In genomic region chr5:133112026-133112660, GRCh38 we compare ENCODE assay signal across 12 cellular contexts.
A peak's percentile ranks its signal among the peaks of the same experiment; 100 is the strongest.
DNase-seq lines count a peak whose midpoint lies in the region; ATAC-seq, FAIRE-seq and TF ChIP-seq lines count a peak whose summit lies in the region.
"Had no signal": no experiment of that assay in that cellular context is flagged by ENCODE, and none has a peak within 500 bp of the region (broad histone marks: within the 10 kb centered on the region; RNA-seq: fewer than 3 reads in every experiment).

No MANE protein-coding gene starts in this region.

- no peak overlapping the region for H3K4me3 Mint-ChIP-seq in stimulated activated memory B cell treated with anti-CD40 and anti-IgM and Interleukin-4, amounts not matched to agents 10 μg/mL and 1 μg/mL and 100 μg/mL, for 72 hours
- H3K4me3 Mint-ChIP-seq in natural killer cell treated with Interleukin-12 subunit alpha and Interleukin-12 subunit beta and Interleukin-15 and Interleukin-18, amount 100 ng/mL, for 72 hours = no peak overlapping the region
- H3K4me3 Mint-ChIP-seq: B cell, GM23338 had no signal

- H3K9me3 Mint-ChIP-seq in stimulated activated memory B cell treated with anti-CD40 and anti-IgM and Interleukin-4, amounts not matched to agents 10 μg/mL and 1 μg/mL and 100 μg/mL, for 72 hours = no peaks in the 10 kb centered on the region
- H3K9me3 Mint-ChIP-seq in natural killer cell treated with Interleukin-12 subunit alpha and Interleukin-12 subunit beta and Interleukin-15 and Interleukin-18, amount 100 ng/mL, for 72 hours = no peaks in the 10 kb centered on the region
- H3K9me3 Mint-ChIP-seq: CD4-positive, alpha-beta memory T cell had no signal

- H3K4me3 ChIP-seq in bronchial epithelial cell (ENCODE audit: low read depth, low read length) = no peak overlapping the region
- H3K4me3 ChIP-seq: GM23338, HAP-1 had no signal

- no peak for ATAC-seq in stimulated activated memory B cell treated with anti-CD40 and anti-IgM and Interleukin-4, amounts not matched to agents 10 μg/mL and 1 μg/mL and 100 μg/mL, for 72 hours
- ATAC-seq in natural killer cell treated with Interleukin-12 subunit alpha and Interleukin-12 subunit beta and Interleukin-15 and Interleukin-18, amount 100 ng/mL, for 72 hours = no peak

- H3K36me3 Mint-ChIP-seq in stimulated activated memory B cell treated with anti-CD40 and anti-IgM and Interleukin-4, amounts not matched to agents 10 μg/mL and 1 μg/mL and 100 μg/mL, for 72 hours = peaks cover 4% of the 10 kb centered on the region
- H3K36me3 Mint-ChIP-seq in natural killer cell treated with Interleukin-12 subunit alpha and Interleukin-12 subunit beta and Interleukin-15 and Interleukin-18, amount 100 ng/mL, for 72 hours = no peaks in the 10 kb centered on the region
- H3K36me3 Mint-ChIP-seq: CD4-positive, alpha-beta memory T cell; IgD-negative memory B cell had no signal

- no peaks in the 10 kb centered on the region for H3K27me3 Mint-ChIP-seq in stimulated activated memory B cell treated with anti-CD40 and anti-IgM and Interleukin-4, amounts not matched to agents 10 μg/mL and 1 μg/mL and 100 μg/mL, for 72 hours
- peaks cover 0 to 4% of the 10 kb centered on the region in 2 donors for H3K27me3 Mint-ChIP-seq in natural killer cell treated with Interleukin-12 subunit alpha and Interleukin-12 subunit beta and Interleukin-15 and Interleukin-18, amount 100 ng/mL, for 72 hours
- H3K27me3 Mint-ChIP-seq: B cell; CD4-positive, alpha-beta memory T cell; IgD-negative memory B cell had no signal

- H3K36me3 ChIP-seq in bronchial epithelial cell (ENCODE audit: control insufficient read depth, insufficient read depth, low read length) = no peaks in the 10 kb centered on the region
- H3K36me3 ChIP-seq: HAP-1 had no signal

- H3K4me1 Mint-ChIP-seq in stimulated activated memory B cell treated with anti-CD40 and anti-IgM and Interleukin-4, amounts not matched to agents 10 μg/mL and 1 μg/mL and 100 μg/mL, for 72 hours = peaks cover 61% of the 10 kb centered on the region
- H3K4me1 Mint-ChIP-seq in natural killer cell treated with Interleukin-12 subunit alpha and Interleukin-12 subunit beta and Interleukin-15 and Interleukin-18, amount 100 ng/mL, for 72 hours (ENCODE audit: low read depth in 2 of 2) = peaks cover 0 to 8% of the 10 kb centered on the region in 2 donors

- peak; percentile 49 for DNase-seq in activated CD8-positive, alpha-beta memory T cell treated with anti-CD3 and anti-CD28 coated beads, Interleukin-2, amount 50 U/mL, for 48 hours
- no peak for DNase-seq in activated CD8-positive, alpha-beta memory T cell treated with anti-CD3 and anti-CD28 coated beads, Interleukin-2, amount 50 U/mL, for 4 hours
- no peak for DNase-seq in bronchial epithelial cell (ENCODE audit: low read depth)
- no peak for DNase-seq in putamen (ENCODE audit: low spot score)
- DNase-seq in natural killer cell treated with Interleukin-12 subunit alpha and Interleukin-12 subunit beta and Interleukin-15 and Interleukin-18, amount 100 ng/mL, for 72 hours (ENCODE audit: low spot score) = no peak
- DNase-seq in GOT3 (lab: John Stamatoyannopoulos, UW) = no peak
- DNase-seq: CD4-positive, alpha-beta memory T cell had no signal

- H3K27ac Mint-ChIP-seq in stimulated activated memory B cell treated with anti-CD40 and anti-IgM and Interleukin-4, amounts not matched to agents 10 μg/mL and 1 μg/mL and 100 μg/mL, for 72 hours = peak overlapping the region; percentile 50
- H3K27ac Mint-ChIP-seq in natural killer cell treated with Interleukin-12 subunit alpha and Interleukin-12 subunit beta and Interleukin-15 and Interleukin-18, amount 100 ng/mL, for 72 hours = no peak overlapping the region
- H3K27ac Mint-ChIP-seq: GM23338, IgD-negative memory B cell had no signal

- H3K27me3 ChIP-seq in bronchial epithelial cell (ENCODE audit: control insufficient read depth, insufficient read depth, low read length) = no peaks in the 10 kb centered on the region

- TF ChIP-seq CTCF in bronchial epithelial cell (IDR thresholded peaks at IDR 0.05; ENCODE audit: insufficient read depth, low read length, severe bottlenecking) = no peak

- peak; percentile 13 for FAIRE-seq in bronchial epithelial cell (lab: Jason Lieb, UNC)
